Comparison of ENCODE assay signal across 8 cellular contexts in the genomic region with DNA sequence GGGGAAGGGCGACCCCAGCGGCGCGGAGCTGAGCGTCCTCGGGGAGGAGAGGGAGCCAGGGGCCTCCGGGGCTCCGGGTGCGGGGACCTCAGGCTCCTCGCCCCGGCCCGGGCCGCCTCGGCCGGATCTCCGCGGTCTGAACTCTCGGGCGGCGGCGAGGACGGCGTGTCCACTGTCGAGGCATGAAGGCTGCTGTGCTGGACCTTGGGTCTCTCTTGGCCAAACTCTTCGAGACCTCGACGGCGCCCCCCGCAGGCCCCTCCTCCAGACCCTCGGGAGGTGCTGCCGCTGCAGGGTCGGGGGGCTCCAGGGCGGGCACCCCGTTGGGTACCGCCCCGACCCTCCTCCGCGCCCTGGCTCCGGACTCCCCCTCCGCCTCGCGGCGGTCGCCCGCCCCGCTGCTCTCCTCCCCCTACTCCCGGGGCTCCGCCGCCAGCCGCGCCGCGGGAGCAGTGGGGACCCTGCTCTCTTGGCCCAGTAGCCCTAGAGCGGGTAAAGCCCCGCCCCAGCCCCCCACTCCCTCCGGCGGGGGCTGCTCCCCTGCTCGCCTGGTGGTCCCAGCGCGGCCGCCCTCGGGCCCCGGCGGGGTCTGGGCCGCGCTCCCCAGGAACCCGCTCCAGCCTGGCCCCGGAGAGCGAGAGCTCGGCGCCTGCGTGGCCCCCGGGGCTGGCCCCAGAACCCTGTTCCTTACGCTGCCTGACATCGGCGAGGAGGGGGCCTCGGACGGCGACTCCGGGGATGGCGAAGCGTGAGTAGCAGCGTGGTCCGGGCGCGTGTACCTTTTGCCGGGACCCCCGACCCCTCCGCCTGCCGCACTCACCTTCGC. TPM values are rescaled to one million over a fixed set of nuclear protein-coding genes. Genes with fewer than 3 reads are reported as not detected.
DNase-seq lines count a peak whose midpoint lies in the region; ATAC-seq and TF ChIP-seq lines count a peak whose summit lies in the region.

No MANE protein-coding gene starts in this region.

- H3K4me1 ChIP-seq in mesendoderm (ENCODE audit: control insufficient read depth, low read depth, low read length) (no peaks in the 10 kb centered on the region), upper lobe of right lung (peaks cover 8% of the 10 kb centered on the region)

- peak overlapping the region; percentile 6 for H3K4ac ChIP-seq in mesendoderm (ENCODE audit: low read depth, low read length)

- H3K27me3 ChIP-seq in mesendoderm (ENCODE audit: insufficient read depth, low read length, poor library complexity) (no peaks in the 10 kb centered on the region), upper lobe of right lung (peaks cover 19% of the 10 kb centered on the region)

- WGBS in mesendoderm (ENCODE audit: extremely low coverage, insufficient coverage, low lambda C conversion rate), result no CpG with 5 or more reads among the region's 91 CpGs

- no peaks in the 10 kb centered on the region for H3K79me2 ChIP-seq in mesendoderm (ENCODE audit: control insufficient read depth, insufficient read depth, low read length)

- peak overlapping the region; percentile 42 for H3K4me3 ChIP-seq in Jurkat, Clone E6-1 (ENCODE audit: low read length)
- H3K4me3 ChIP-seq in coronary artery, result peak overlapping the region; percentile 79
- peak overlapping the region; percentile 23 for H3K4me3 ChIP-seq in mesendoderm (ENCODE audit: low read length)
- H3K4me3 ChIP-seq in upper lobe of right lung, result peak overlapping the region; percentile 60

- peak overlapping the region; percentile 62 for H3K4me2 ChIP-seq in mesendoderm (ENCODE audit: low read length)

- intact Hi-C loops in upper lobe of right lung (cut with DNase I), result no loop called here

- CTCF ChIA-PET in GM10248 (lab: Yijun Ruan, JAX), result no interaction called here

- no peak overlapping the region for H4K5ac ChIP-seq in mesendoderm (ENCODE audit: low read length)

- no peak overlapping the region for H2AK5ac ChIP-seq in mesendoderm (ENCODE audit: low read length)

- no peak overlapping the region for H4K8ac ChIP-seq in mesendoderm (ENCODE audit: low read depth, low read length)

- H2BK15ac ChIP-seq in mesendoderm (replicated peaks; ENCODE audit: low read depth), result no peak overlapping the region

- peak overlapping the region; percentile 43 for H3K18ac ChIP-seq in mesendoderm (ENCODE audit: low read length)

- peak overlapping the region; percentile 80 for H3K56ac ChIP-seq in mesendoderm (ENCODE audit: low read length)

- H3K23ac ChIP-seq in mesendoderm (ENCODE audit: low read length), result no peak overlapping the region

- no peak for TF ChIP-seq CTCF in GM10248 (IDR thresholded peaks at IDR 0.05; ENCODE audit: control extremely low read depth, extremely low read depth, low read depth, missing control alignments)
- no peak for TF ChIP-seq CTCF in coronary artery (IDR thresholded peaks at IDR 0.05)
- TF ChIP-seq CTCF in upper lobe of right lung (IDR thresholded peaks at IDR 0.05), result no peak

- POLR2A ChIA-PET in GM10248 (lab: Yijun Ruan, JAX), result no interaction called here

- peak overlapping the region; percentile 23 for H3K9ac ChIP-seq in mesendoderm (ENCODE audit: low read length)

- no peak overlapping the region for H2BK5ac ChIP-seq in mesendoderm (ENCODE audit: low read length)

- H3K27ac ChIP-seq in coronary artery (no peak overlapping the region), mesendoderm (ENCODE audit: low read depth, low read length) (no peak overlapping the region), upper lobe of right lung (peak overlapping the region; percentile 24)

- no peaks in the 10 kb centered on the region for H3K9me3 ChIP-seq in upper lobe of right lung

- DNase-seq in GM10248 (ENCODE audit: extremely low spot score) (peak; percentile 38), coronary artery (ENCODE audit: low spot score) (no peak), mesendoderm (peak; percentile 40), upper lobe of right lung (peak; percentile 72), amniotic stem cell (lab: John Stamatoyannopoulos, UW) (no peak)
- no peak for DNase-seq in Jurkat, Clone E6-1 (ENCODE audit: low read depth, low spot score)

- H2BK120ac ChIP-seq in mesendoderm (ENCODE audit: low read depth, low read length), result no peak overlapping the region

- ATAC-seq in GM21528 (IDR thresholded peaks at IDR 0.05; ENCODE audit: low FRiP score, unreplicated experiment) (peak; percentile 41), upper lobe of right lung (peak; percentile 63), GM18870 (IDR thresholded peaks at IDR 0.05; ENCODE audit: unreplicated experiment) (no peak)

- no peaks in the 10 kb centered on the region for H3K79me1 ChIP-seq in mesendoderm (ENCODE audit: low read length)

- H3K36me3 ChIP-seq in mesendoderm (ENCODE audit: control insufficient read depth, insufficient read depth, low read length), result no peaks in the 10 kb centered on the region
- H3K36me3 ChIP-seq in upper lobe of right lung, result no peaks in the 10 kb centered on the region

RNA-seq across cellular contexts. Expression of a gene that starts 0.6 kb away (rescaled TPM):
- polyA plus RNA-seq in Jurkat, Clone E6-1 (2012; ENCODE audit: insufficient read depth, insufficient read length), result 8.2 TPM
- 4.5 TPM for polyA plus RNA-seq in mesendoderm (2013, experiment 1 of 2)
- polyA plus RNA-seq in mesendoderm (2013, experiment 2 of 2), result 4.9 TPM
- total RNA-seq in upper lobe of right lung, result 16.4 TPM

RNA-seq across cellular contexts. Expression of a gene that starts 36.2 kb away (rescaled TPM):
- polyA plus RNA-seq in Jurkat, Clone E6-1 (2012; ENCODE audit: insufficient read depth, insufficient read length), result not detected
- 0.63 TPM for polyA plus RNA-seq in mesendoderm (2013, experiment 1 of 2)
- polyA plus RNA-seq in mesendoderm (2013, experiment 2 of 2), result 0.59 TPM
- 28.5 TPM for total RNA-seq in upper lobe of right lung

Comparison
In these comparisons a context has a peak if more than half of its experiments do, and no peak if none do; other contexts are left out.
1. DNase-seq: peak in GM10248 (single experiment), mesendoderm (single experiment) and upper lobe of right lung (single experiment); none in Jurkat, Clone E6-1 (single experiment), coronary artery (single experiment) and amniotic stem cell (single experiment).
2. H3K4me3 ChIP-seq: peak in every context shown above with its lines; median percentile 79 in coronary artery; 60 in upper lobe of right lung; 42 in Jurkat, Clone E6-1; 23 in mesendoderm.